In the genomic region with DNA sequence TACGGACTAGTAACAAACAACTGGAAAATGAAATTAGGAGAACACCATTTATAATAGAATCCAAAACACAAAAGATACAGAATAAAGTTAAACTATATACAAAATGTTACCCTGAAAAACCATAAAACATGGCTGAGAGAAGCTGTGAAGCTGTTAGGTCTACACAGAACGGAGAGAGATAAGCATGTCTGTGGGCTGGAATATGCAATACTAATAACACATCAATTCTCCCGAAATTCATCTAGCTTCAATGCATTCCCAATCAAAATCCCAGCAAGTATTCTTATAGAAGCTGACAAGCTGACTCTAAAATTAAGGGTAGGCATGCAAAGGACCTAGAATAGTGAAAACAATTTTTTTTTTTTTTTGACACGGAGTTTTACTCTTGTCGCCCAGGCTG, we compare ENCODE assay signal across 9 cellular contexts.
"Had no signal": no experiment of that assay in that cellular context is flagged by ENCODE, and none has a peak within 500 bp of the region (broad histone marks: within the 10 kb centered on the region; RNA-seq: fewer than 3 reads in every experiment).

No MANE protein-coding gene starts in this region.

- H3K9ac ChIP-seq: KMS-11 had no signal

- H3K27ac Mint-ChIP-seq: IgD-negative memory B cell had no signal

- ATAC-seq: HepG2 had no signal

- DNase-seq: IMR-90, Karpas-422, KBM-7, KG1 had no signal

- H3K4me3 Mint-ChIP-seq: IgD-negative memory B cell had no signal

- H3K27me3 Mint-ChIP-seq: IgD-negative memory B cell had no signal

- H3K4me2 ChIP-seq: KMS-11 had no signal

- H3K27ac ChIP-seq: HL-60, KMS-11 had no signal

- FAIRE-seq: HepG2, HTR-8/SVneo had no signal

- H3K9me3 Mint-ChIP-seq: IgD-negative memory B cell had no signal
